Comparison of ENCODE assay signal across 20 cellular contexts in the genomic region with DNA sequence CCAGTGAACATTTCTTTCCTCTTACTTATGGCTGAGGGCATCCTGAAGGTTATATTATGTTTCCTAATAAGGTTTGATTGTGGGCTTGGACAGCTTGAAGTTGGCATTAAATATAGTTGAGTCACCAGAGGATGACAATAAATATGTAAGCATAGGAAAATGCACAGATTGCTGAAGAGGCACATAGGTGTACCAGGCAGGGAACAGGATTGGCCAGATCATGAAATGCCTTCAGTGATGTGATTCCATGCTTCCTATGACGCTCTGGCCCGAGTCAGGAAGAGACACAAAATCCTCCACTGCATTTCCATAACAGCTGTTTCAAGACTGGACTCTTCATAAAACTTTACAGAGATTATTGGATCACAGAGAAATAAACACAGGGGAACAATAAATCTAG. TPM values are rescaled to one million over a fixed set of nuclear protein-coding genes. Genes with fewer than 3 reads are reported as not detected.
DNase-seq lines count a peak whose midpoint lies in the region; ATAC-seq, FAIRE-seq and TF ChIP-seq lines count a peak whose summit lies in the region.
"Had no signal": no experiment of that assay in that cellular context is flagged by ENCODE, and none has a peak within 500 bp of the region (broad histone marks: within the 10 kb centered on the region; RNA-seq: fewer than 3 reads in every experiment).

No MANE protein-coding gene starts in this region.

- H3K4me2 ChIP-seq in mammary epithelial cell (ENCODE audit: insufficient read depth, low read depth, low read length) = no peak overlapping the region
- H3K4me2 ChIP-seq: A549; BLaER1 treated with 17β-estradiol and CSF1 and Interleukin-3, amounts not matched to agents 10 nM and 100 nM had no signal

- peak; percentile 17 for DNase-seq in mammary epithelial cell
- no peak for DNase-seq in MCF 10A (ENCODE audit: unreplicated experiment)
- peak; percentile 21 for DNase-seq in bronchial epithelial cell (ENCODE audit: low read depth)
- DNase-seq in heart right ventricle = no peak
- DNase-seq: AML-193; Caco-2; Calu3; CD4-positive, alpha-beta T cell; CD8-positive, alpha-beta T cell; DMS79 treated with DMSO at 0.1 percent for 48 hours; GF-D8 had no signal

- no peak overlapping the region for H3K4me3 Mint-ChIP-seq in MCF 10A (ENCODE audit: unreplicated experiment)
- H3K4me3 Mint-ChIP-seq: B cell; CD4-positive, alpha-beta T cell; CD8-positive, alpha-beta T cell had no signal

- no peaks in the 10 kb centered on the region for H3K9me3 Mint-ChIP-seq in MCF 10A (ENCODE audit: unreplicated experiment)
- H3K9me3 Mint-ChIP-seq: CD4-positive, alpha-beta T cell had no signal

- POLR2A ChIA-PET in MCF 10A (lab: Yijun Ruan, JAX) = interaction anchor here (1.0 kb wide), 1 partner anchor 16 kb away, joined by 3 read pairs; no protein-coding TSS in a partner anchor

- H3K27me3 ChIP-seq in mammary epithelial cell (ENCODE audit: insufficient read depth, low read length) (peaks cover 6% of the 10 kb centered on the region), bronchial epithelial cell (ENCODE audit: control insufficient read depth, insufficient read depth, low read length) (no peaks in the 10 kb centered on the region), heart right ventricle (peaks cover 0 to 29% (median 6%) of the 10 kb centered on the region in 7 donors)
- H3K27me3 ChIP-seq: BLaER1 treated with 17β-estradiol and CSF1 and Interleukin-3, amounts not matched to agents 10 nM and 100 nM had no signal

- no peaks in the 10 kb centered on the region for H4K20me1 ChIP-seq in mammary epithelial cell (ENCODE audit: insufficient read depth, low read length)
- H4K20me1 ChIP-seq: BLaER1 treated with 17β-estradiol and CSF1 and Interleukin-3, amounts not matched to agents 10 nM and 100 nM had no signal

- in situ Hi-C loops in mammary epithelial cell (cut with MboI; ENCODE audit: low sequenced_read_pairs in 2 of 2) = no loop called here

- H3K27ac ChIP-seq in mammary epithelial cell (ENCODE audit: insufficient read depth, low read depth, low read length) = no peak overlapping the region
- H3K27ac ChIP-seq in heart right ventricle = no peak overlapping the region
- H3K27ac ChIP-seq: 22Rv1; A549; BLaER1 treated with 17β-estradiol and CSF1 and Interleukin-3, amounts not matched to agents 10 nM and 100 nM; C4-2B had no signal

- CTCF ChIA-PET in mammary epithelial cell (lab: Charles Lee; ENCODE audit: low non-redundant PET) (no interaction called here), MCF 10A (lab: Yijun Ruan, JAX) (interaction anchor here (1.4 kb wide), 1 partner anchor 81 kb away, joined by 8 read pairs; no protein-coding TSS in a partner anchor)

- H3K27me3 Mint-ChIP-seq in MCF 10A (ENCODE audit: insufficient read depth, unreplicated experiment) = peaks cover 9% of the 10 kb centered on the region

- 56% methylated on average over 2 of the region's 2 CpGs for WGBS in mammary epithelial cell (ENCODE audit: low coverage, missing lambda C conversion rate)
- 74 to 82% methylated on average over 2 of the region's 2 CpGs for WGBS in heart right ventricle, 2 donors

- TF ChIP-seq CTCF in mammary epithelial cell (conservative IDR thresholded peaks at IDR 0.05 in 1 of 2, IDR thresholded peaks at IDR 0.05 in 1 of 2; ENCODE audit: extremely low read depth in 1 of 2, insufficient read depth in 1 of 2, low read depth in 1 of 2, low read length in 2 of 2) = no peak
- TF ChIP-seq CTCF in MCF 10A (IDR thresholded peaks at IDR 0.05; ENCODE audit: unreplicated experiment) = no peak
- TF ChIP-seq CTCF in bronchial epithelial cell (IDR thresholded peaks at IDR 0.05; ENCODE audit: insufficient read depth, low read length, severe bottlenecking) = no peak
- no peak for TF ChIP-seq CTCF in heart right ventricle (IDR thresholded peaks at IDR 0.05)

- no peaks in the 10 kb centered on the region for H3K36me3 Mint-ChIP-seq in MCF 10A (ENCODE audit: insufficient read depth, unreplicated experiment)
- H3K36me3 Mint-ChIP-seq: CD8-positive, alpha-beta T cell had no signal

- no peak overlapping the region for H2AFZ ChIP-seq in mammary epithelial cell (ENCODE audit: low read depth, low read length)

- no peaks in the 10 kb centered on the region for H3K4me1 ChIP-seq in mammary epithelial cell (ENCODE audit: insufficient read depth, low read length)
- H3K4me1 ChIP-seq in heart right ventricle = no peaks in the 10 kb centered on the region
- H3K4me1 ChIP-seq: A549, Caco-2 had no signal

- H3K27ac Mint-ChIP-seq in MCF 10A (ENCODE audit: low read depth, unreplicated experiment) = no peak overlapping the region
- H3K27ac Mint-ChIP-seq: B cell; CD4-positive, alpha-beta T cell; CD8-positive, alpha-beta T cell had no signal

- dilution Hi-C loops in mammary epithelial cell (cut with HindIII; ENCODE audit: low sequenced_read_pairs) = no loop called here

- FAIRE-seq in bronchial epithelial cell (lab: Jason Lieb, UNC) = no peak
- FAIRE-seq: A549, D721Med, G401.6, GM12891 had no signal

- no peaks in the 10 kb centered on the region for H3K9me3 ChIP-seq in mammary epithelial cell (replicated peaks; ENCODE audit: insufficient read depth, low read length)
- H3K9me3 ChIP-seq in heart right ventricle = peaks cover 0 to 15% (median 0%) of the 10 kb centered on the region in 11 donors
- H3K9me3 ChIP-seq: A549, Caco-2 had no signal

- intact Hi-C loops in mammary epithelial cell (cut with micrococcal nuclease) (no loop called here), MCF 10A (cut with micrococcal nuclease) (no loop called here), heart right ventricle (cut with DNase I) (no loop called here)

- no peaks in the 10 kb centered on the region for H3K4me1 Mint-ChIP-seq in MCF 10A (ENCODE audit: insufficient read depth, unreplicated experiment)
- H3K4me1 Mint-ChIP-seq: B cell had no signal

- no TSS peak for BruUV-seq in mammary epithelial cell (replicated peaks; lab: Mats Ljungman, UMichigan)
- BruUV-seq in MCF 10A (replicated peaks; lab: Mats Ljungman, UMichigan) = no TSS peak

- no peak overlapping the region for H3K9ac ChIP-seq in mammary epithelial cell (ENCODE audit: insufficient read depth, low read length)
- H3K9ac ChIP-seq: BLaER1 treated with 17β-estradiol and CSF1 and Interleukin-3, amounts not matched to agents 10 nM and 100 nM had no signal

- ATAC-seq in heart right ventricle (no peak), GM19035 (IDR thresholded peaks at IDR 0.05; ENCODE audit: unreplicated experiment) (no peak)
- ATAC-seq: A549; CD8-positive, alpha-beta T cell had no signal

- H3K36me3 ChIP-seq in mammary epithelial cell (ENCODE audit: insufficient read depth, low read length) (no peaks in the 10 kb centered on the region), bronchial epithelial cell (ENCODE audit: control insufficient read depth, insufficient read depth, low read length) (no peaks in the 10 kb centered on the region), heart right ventricle (no peaks in the 10 kb centered on the region)

- H3K4me3 ChIP-seq in mammary epithelial cell (replicated peaks in 1 of 3; ENCODE audit: insufficient read depth in 1 of 3, low read depth in 2 of 3, low read length in 3 of 3) (no peak overlapping the region), bronchial epithelial cell (ENCODE audit: low read depth, low read length) (no peak overlapping the region), heart right ventricle (no peak overlapping the region)
- H3K4me3 ChIP-seq: A549; BLaER1 treated with 17β-estradiol and CSF1 and Interleukin-3, amounts not matched to agents 10 nM and 100 nM had no signal

- H3K79me2 ChIP-seq in mammary epithelial cell (ENCODE audit: insufficient read depth, low read length) = no peaks in the 10 kb centered on the region

RNA-seq across cellular contexts. Expression of a gene that starts 41.4 kb away (rescaled TPM):
- total RNA-seq in mammary epithelial cell (not detected), MCF 10A (2022) (1.4 TPM in 1 of 2 replicates, not detected in the other), bronchial epithelial cell (0.53 TPM in 1 of 2 replicates, not detected in the other), heart right ventricle (under 1 TPM in 8 of 10 donors, not detected in 2; 0.06 to 0.58 (median 0.26) TPM)
- polyA plus RNA-seq in mammary epithelial cell (not detected), heart right ventricle (under 1 TPM; 0.28 to 0.51 TPM)
- polyA minus RNA-seq in mammary epithelial cell = not detected
- total RNA-seq: Caco-2; Calu3; CD4-positive, alpha-beta T cell; CD8-positive, alpha-beta T cell had no signal

Comparison
In these comparisons a context has a peak if more than half of its experiments do, and no peak if none do; other contexts are left out.
1. DNase-seq: peak in mammary epithelial cell (single experiment) and bronchial epithelial cell (single experiment); none in MCF 10A (single experiment) and heart right ventricle (0 of 2).